ENCODE assay signal across 12 cellular contexts in the genomic region with DNA sequence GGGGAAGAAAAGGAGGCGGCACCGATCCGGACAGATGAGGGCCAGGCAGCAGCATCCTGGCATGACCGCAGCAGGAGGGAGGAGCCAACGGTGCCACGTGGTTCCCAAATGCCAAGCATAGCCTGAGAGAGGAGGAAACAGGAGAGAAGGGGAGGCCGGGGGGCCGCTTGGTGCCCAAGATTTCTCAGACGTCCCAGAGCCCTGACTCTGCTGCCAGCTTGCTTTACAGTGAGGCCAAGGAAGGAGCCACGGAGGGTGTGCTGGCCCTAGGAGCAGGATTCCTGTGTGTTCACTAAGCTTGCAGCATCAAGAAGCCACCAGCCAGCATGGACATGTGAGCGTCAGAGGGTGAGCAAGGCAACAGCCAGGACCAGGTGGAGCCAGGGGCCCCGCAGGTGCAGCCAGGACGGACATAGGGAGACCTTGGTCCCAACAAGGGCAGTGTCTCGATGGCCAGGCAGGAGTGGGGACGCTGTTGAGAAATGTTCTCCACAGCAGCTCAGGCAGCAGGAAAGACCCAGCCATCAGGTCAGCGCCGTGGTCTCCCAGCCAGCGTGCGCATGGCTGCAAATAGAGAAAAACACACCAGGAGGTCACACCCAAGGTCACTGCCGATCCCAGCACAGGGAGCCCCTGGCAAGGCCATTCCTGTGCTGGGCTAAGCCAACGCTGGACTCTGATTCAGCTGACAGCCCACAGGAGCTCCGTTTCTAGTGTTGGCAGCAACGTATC.
DNase-seq lines count a peak whose midpoint lies in the region; ATAC-seq and TF ChIP-seq lines count a peak whose summit lies in the region.
"Had no signal": no experiment of that assay in that cellular context is flagged by ENCODE, and none has a peak within 500 bp of the region (broad histone marks: within the 10 kb centered on the region; RNA-seq: fewer than 3 reads in every experiment).

No MANE protein-coding gene starts in this region.

- H3K79me2 ChIP-seq in osteoblast (ENCODE audit: insufficient read depth, low read length) = no peaks in the 10 kb centered on the region

- H2AFZ ChIP-seq in osteoblast (ENCODE audit: low read length) = no peak overlapping the region

- TF ChIP-seq CTCF in chondrocyte (IDR thresholded peaks at IDR 0.05) (no peak), osteoblast (IDR thresholded peaks at IDR 0.05; ENCODE audit: extremely low read depth, low read depth, low read length) (no peak), esophagus muscularis mucosa (IDR thresholded peaks at IDR 0.05) (no peak)

- TF ChIP-seq POLR2A in esophagus muscularis mucosa (IDR thresholded peaks at IDR 0.05; ENCODE audit: low read depth) = no peak

- H3K4me2 ChIP-seq in osteoblast (ENCODE audit: insufficient read depth, low read length) = no peak overlapping the region

- WGBS in esophagus muscularis mucosa = 81% methylated on average over 23 of the region's 23 CpGs

- H3K27ac Mint-ChIP-seq in CD4-positive, CD25-positive, alpha-beta regulatory T cell = peak overlapping the region; percentile 52 to 95 (median 85)
- H3K27ac Mint-ChIP-seq in chondrocyte (ENCODE audit: unreplicated experiment) = no peak overlapping the region

- no peaks in the 10 kb centered on the region for H4K20me1 ChIP-seq in osteoblast (ENCODE audit: insufficient read depth, low read length)

- intact Hi-C loops in esophagus muscularis mucosa (cut with DNase I) = no loop called here

- H3K27me3 Mint-ChIP-seq in CD4-positive, CD25-positive, alpha-beta regulatory T cell = no peaks in the 10 kb centered on the region
- H3K27me3 Mint-ChIP-seq in chondrocyte (ENCODE audit: low read depth) = peaks cover 62% of the 10 kb centered on the region

- H3K27ac ChIP-seq in CD4-positive, CD25-positive, alpha-beta regulatory T cell (ENCODE audit: insufficient read depth, low read length, poor library complexity, severe bottlenecking) = no peak overlapping the region
- no peak overlapping the region for H3K27ac ChIP-seq in osteoblast (ENCODE audit: low read depth, low read length)
- H3K27ac ChIP-seq in esophagus muscularis mucosa (replicated peaks in 1 of 4) = no peak overlapping the region
- H3K27ac ChIP-seq: SJCRH30 had no signal

- DNase-seq in CD4-positive, CD25-positive, alpha-beta regulatory T cell = no peak
- DNase-seq in M059J (ENCODE audit: low read depth) (peak; percentile 26), chondrocyte (ENCODE audit: low spot score) (peak; percentile 74), osteoblast (ENCODE audit: insufficient read length, low spot score, missing footprints) (peak; percentile 61), esophagus muscularis mucosa (ENCODE audit: extremely low spot score) (no peak), NCI-H69 (lab: John Stamatoyannopoulos, UW) (no peak), NCI-H2081 treated with DMSO at 0.1 percent for 48 hours (lab: John Stamatoyannopoulos, UW) (no peak)
- no peak for DNase-seq in stimulated activated CD4-positive, alpha-beta T cell treated with anti-CD3 and anti-CD28 coated beads, Interleukin-4, amount 100 ng/mL, for 24 hours
- DNase-seq: DMS79; effector CD4-positive, alpha-beta T cell; NCI-H2171 treated with DMSO at 0.1 percent for 48 hours; SJCRH30 had no signal

- peak overlapping the region; percentile 39 to 82 (median 58) for H3K4me3 Mint-ChIP-seq in CD4-positive, CD25-positive, alpha-beta regulatory T cell
- H3K4me3 Mint-ChIP-seq in chondrocyte (ENCODE audit: unreplicated experiment) = no peak overlapping the region

- H3K36me3 ChIP-seq in CD4-positive, CD25-positive, alpha-beta regulatory T cell (ENCODE audit: control insufficient read depth, insufficient read depth, low read length) = no peaks in the 10 kb centered on the region
- H3K36me3 ChIP-seq in osteoblast (ENCODE audit: insufficient read depth, low read length) = no peaks in the 10 kb centered on the region
- no peaks in the 10 kb centered on the region for H3K36me3 ChIP-seq in esophagus muscularis mucosa
- H3K36me3 ChIP-seq: SJCRH30 had no signal

- H3K4me3 ChIP-seq in CD4-positive, CD25-positive, alpha-beta regulatory T cell (ENCODE audit: low read depth, low read length) = no peak overlapping the region
- H3K4me3 ChIP-seq in osteoblast (ENCODE audit: insufficient read depth, low read length) (no peak overlapping the region), esophagus muscularis mucosa (no peak overlapping the region)
- H3K4me3 ChIP-seq: SJCRH30 had no signal

- peaks cover 0 to 43% (median 15%) of the 10 kb centered on the region in 4 donors for H3K4me1 Mint-ChIP-seq in CD4-positive, CD25-positive, alpha-beta regulatory T cell
- H3K4me1 Mint-ChIP-seq in chondrocyte (ENCODE audit: low read depth) = no peaks in the 10 kb centered on the region

- H3K9me3 ChIP-seq in CD4-positive, CD25-positive, alpha-beta regulatory T cell (ENCODE audit: control insufficient read depth in 2 of 2, low read length in 2 of 2) = no peaks in the 10 kb centered on the region
- H3K9me3 ChIP-seq in osteoblast (ENCODE audit: low read depth, low read length) = no peaks in the 10 kb centered on the region
- peaks cover 0 to 2% (median 0%) of the 10 kb centered on the region in 4 donors for H3K9me3 ChIP-seq in esophagus muscularis mucosa
- H3K9me3 ChIP-seq: SJCRH30 had no signal

- H3K9me3 Mint-ChIP-seq in CD4-positive, CD25-positive, alpha-beta regulatory T cell = peaks cover 0 to 15% (median 3%) of the 10 kb centered on the region in 7 donors
- H3K9me3 Mint-ChIP-seq in chondrocyte (ENCODE audit: low read depth) = peaks cover 9% of the 10 kb centered on the region

- no peaks in the 10 kb centered on the region for H3K27me3 ChIP-seq in CD4-positive, CD25-positive, alpha-beta regulatory T cell (ENCODE audit: control insufficient read depth, insufficient read depth, low read length)
- H3K27me3 ChIP-seq in osteoblast (ENCODE audit: insufficient read depth, low read length) (peaks cover 5% of the 10 kb centered on the region), esophagus muscularis mucosa (peaks cover 0 to 5% (median 0%) of the 10 kb centered on the region in 4 donors)

- no peak for TF ChIP-seq EP300 in esophagus muscularis mucosa (IDR thresholded peaks at IDR 0.05)

- peaks cover 9% of the 10 kb centered on the region for H3K4me1 ChIP-seq in CD4-positive, CD25-positive, alpha-beta regulatory T cell (ENCODE audit: control insufficient read depth, insufficient read depth, low read length, poor library complexity, severe bottlenecking)
- H3K4me1 ChIP-seq in osteoblast (ENCODE audit: insufficient read depth, low read length) (no peaks in the 10 kb centered on the region), esophagus muscularis mucosa (peaks cover 12 to 28% (median 21%) of the 10 kb centered on the region in 4 donors)
- H3K4me1 ChIP-seq: SJCRH30 had no signal

- no peak for ATAC-seq in CD4-positive, CD25-positive, alpha-beta regulatory T cell (ENCODE audit: low read depth in 2 of 2)

- no peaks in the 10 kb centered on the region for H3K36me3 Mint-ChIP-seq in CD4-positive, CD25-positive, alpha-beta regulatory T cell
- peaks cover 4% of the 10 kb centered on the region for H3K36me3 Mint-ChIP-seq in chondrocyte (ENCODE audit: low read depth)

Comparison
In these comparisons a context has a peak if more than half of its experiments do, and no peak if none do; other contexts are left out.
1. DNase-seq: peak in M059J (single experiment), chondrocyte (single experiment) and osteoblast (single experiment); none in CD4-positive, CD25-positive, alpha-beta regulatory T cell (0 of 3), esophagus muscularis mucosa (single experiment), stimulated activated CD4-positive, alpha-beta T cell treated with anti-CD3 and anti-CD28 coated beads, Interleukin-4, amount 100 ng/mL, for 24 hours (single experiment), NCI-H69 (single experiment) and NCI-H2081 treated with DMSO at 0.1 percent for 48 hours (single experiment).